In genomic region chr17:73278465-73279453, GRCh38 we compare ENCODE assay signal across 9 cellular contexts. TPM values are rescaled to one million over a fixed set of nuclear protein-coding genes. Genes with fewer than 3 reads are reported as not detected.
DNase-seq lines count a peak whose midpoint lies in the region; ATAC-seq and TF ChIP-seq lines count a peak whose summit lies in the region.
"Had no signal": no experiment of that assay in that cellular context is flagged by ENCODE, and none has a peak within 500 bp of the region (broad histone marks: within the 10 kb centered on the region; RNA-seq: fewer than 3 reads in every experiment).

No MANE protein-coding gene starts in this region.

- H3K9me3 ChIP-seq in left lung (no peaks in the 10 kb centered on the region), upper lobe of left lung (no peaks in the 10 kb centered on the region)

- H3K4me3 ChIP-seq in left lung (no peak overlapping the region), upper lobe of left lung (no peak overlapping the region)

- DNase-seq in NCI-H1694 (lab: John Stamatoyannopoulos, UW), result peak; percentile 90
- DNase-seq in astrocyte of the hippocampus (ENCODE audit: low read depth, low spot score), result peak; percentile 34
- DNase-seq in left lung, result no peak
- DNase-seq in upper lobe of left lung, result no peak
- no peak for DNase-seq in epidermal melanocyte (ENCODE audit: insufficient read length, low spot score)
- DNase-seq in COLO829 (ENCODE audit: low spot score), result no peak
- no peak for DNase-seq in 8988T

- no peak for TF ChIP-seq POLR2A in upper lobe of left lung (IDR thresholded peaks at IDR 0.05)

- intact Hi-C loops in left lung (cut with DNase I), result no loop called here

- peak overlapping the region in 1 of 2 donors; percentile 6 for H3K27ac ChIP-seq in left lung
- H3K27ac ChIP-seq in upper lobe of left lung, result peak overlapping the region in 3 of 4 donors; percentile 15 to 68 (median 65)

- TF ChIP-seq EP300 in upper lobe of left lung (IDR thresholded peaks at IDR 0.05), result no peak

- H3K36me3 ChIP-seq in left lung (peaks cover 0 to 15% of the 10 kb centered on the region in 2 donors), upper lobe of left lung (peaks cover 0 to 28% (median 2%) of the 10 kb centered on the region in 4 donors)

- H3K27me3 ChIP-seq in left lung, result no peaks in the 10 kb centered on the region
- no peaks in the 10 kb centered on the region for H3K27me3 ChIP-seq in upper lobe of left lung

- 55 to 56% methylated on average over 14 of the region's 14 CpGs for WGBS in upper lobe of left lung, 2 donors

- H3K4me1 ChIP-seq in left lung, result peaks cover 4 to 9% of the 10 kb centered on the region in 2 donors
- H3K4me1 ChIP-seq in upper lobe of left lung, result peaks cover 13 to 17% (median 15%) of the 10 kb centered on the region in 4 donors

- TF ChIP-seq CTCF in left lung (IDR thresholded peaks at IDR 0.05), result no peak
- no peak for TF ChIP-seq CTCF in upper lobe of left lung (IDR thresholded peaks at IDR 0.05)

- ATAC-seq in left lung, result peak; percentile 56
- ATAC-seq in upper lobe of left lung (ENCODE audit: low FRiP score in 2 of 2), result peak in 1 of 2 donors; percentile 28
- no peak for ATAC-seq in GM19023 (IDR thresholded peaks at IDR 0.05; ENCODE audit: unreplicated experiment)

RNA-seq across cellular contexts. Expression of gene CPSF4L, which starts 17.1 kb away (rescaled TPM):
- not detected for total RNA-seq in left lung
- under 1 TPM in 1 of 6 donors, not detected in 5; 0.46 TPM for total RNA-seq in upper lobe of left lung
- total RNA-seq: epithelial cell of proximal tubule had no signal

RNA-seq across cellular contexts. Expression of gene CDC42EP4, which starts 33.0 kb away (rescaled TPM):
- total RNA-seq in left lung (10 to 100 TPM; 30.2 to 48.6 TPM), upper lobe of left lung (10 to 100 TPM; 28.3 to 65.7 (median 52.9) TPM)

Comparison
In these comparisons a context has a peak if more than half of its experiments do, and no peak if none do; other contexts are left out.
1. DNase-seq: peak in NCI-H1694 (single experiment) and astrocyte of the hippocampus (single experiment); none in left lung (0 of 2), upper lobe of left lung (0 of 2), epidermal melanocyte (single experiment), COLO829 (single experiment) and 8988T (single experiment).